Comparison of ENCODE assay signal across 20 cellular contexts in genomic region chr14:95052016-95052585, GRCh38.
"Had no signal": no experiment of that assay in that cellular context is flagged by ENCODE, and none has a peak within 500 bp of the region (broad histone marks: within the 10 kb centered on the region; RNA-seq: fewer than 3 reads in every experiment).

No MANE protein-coding gene starts in this region.

- DNase-seq: activated CD4-positive, alpha-beta T cell treated with anti-CD3 and anti-CD28 coated beads for 1 hour; activated CD4-positive, alpha-beta T cell treated with anti-CD3 and anti-CD28 coated beads, Interleukin-2, amount 50 U/mL, for 1 hour; activated CD8-positive, alpha-beta T cell treated with anti-CD3 and anti-CD28 coated beads, Interleukin-2, amount 10 ng/mL, durations not matched to agents 7 days and 5 days; activated T-cell treated with anti-CD3 and anti-CD28 coated beads, Interleukin-2, amount 50 U/mL, for 48 hours; aorta; central memory CD4-positive, alpha-beta T cell; esophagus squamous epithelium; gastrocnemius medialis; hippocampal formation; kidney glomerular epithelial cell; left ventricle myocardium superior; nephron progenitor cell; stimulated activated CD4-positive, alpha-beta T cell treated with anti-CD3 and anti-CD28 coated beads, Interleukin-15, amount 100 ng/mL, for 24 hours; stimulated activated CD8-positive, alpha-beta memory T cell treated with anti-CD3 and anti-CD28 coated beads, Interleukin-4, amount 100 ng/mL, for 48 hours; stimulated activated naive B cell treated with anti-CD40 and anti-IgM and Interleukin-4, amounts not matched to agents 10 μg/mL and 1 μg/mL and 100 μg/mL, for 72 hours; T-helper 1 cell had no signal

- H3K27ac ChIP-seq: dorsolateral prefrontal cortex, esophagus squamous epithelium, gastrocnemius medialis, thoracic aorta had no signal

- H3K4me1 ChIP-seq: esophagus squamous epithelium, gastrocnemius medialis had no signal

- H3K27me3 ChIP-seq: gastrocnemius medialis had no signal

- H3K36me3 ChIP-seq: esophagus squamous epithelium, gastrocnemius medialis, thoracic aorta had no signal

- H3K4me3 ChIP-seq: dorsolateral prefrontal cortex, esophagus squamous epithelium, gastrocnemius medialis, smooth muscle cell, thoracic aorta had no signal

- H3K9me3 ChIP-seq: esophagus squamous epithelium, gastrocnemius medialis, thoracic aorta had no signal

- ATAC-seq: activated CD8-positive, alpha-beta T cell treated with anti-CD3 and anti-CD28 coated beads, Interleukin-2, amount 10 ng/mL, durations not matched to agents 7 days and 5 days; gastrocnemius medialis; left ventricle myocardium superior; sciatic nerve; stimulated activated naive B cell treated with anti-CD40 and anti-IgM and Interleukin-4, amounts not matched to agents 10 μg/mL and 1 μg/mL and 100 μg/mL, for 72 hours had no signal
